Comparison of ENCODE assay signal across 15 cellular contexts in the genomic region with DNA sequence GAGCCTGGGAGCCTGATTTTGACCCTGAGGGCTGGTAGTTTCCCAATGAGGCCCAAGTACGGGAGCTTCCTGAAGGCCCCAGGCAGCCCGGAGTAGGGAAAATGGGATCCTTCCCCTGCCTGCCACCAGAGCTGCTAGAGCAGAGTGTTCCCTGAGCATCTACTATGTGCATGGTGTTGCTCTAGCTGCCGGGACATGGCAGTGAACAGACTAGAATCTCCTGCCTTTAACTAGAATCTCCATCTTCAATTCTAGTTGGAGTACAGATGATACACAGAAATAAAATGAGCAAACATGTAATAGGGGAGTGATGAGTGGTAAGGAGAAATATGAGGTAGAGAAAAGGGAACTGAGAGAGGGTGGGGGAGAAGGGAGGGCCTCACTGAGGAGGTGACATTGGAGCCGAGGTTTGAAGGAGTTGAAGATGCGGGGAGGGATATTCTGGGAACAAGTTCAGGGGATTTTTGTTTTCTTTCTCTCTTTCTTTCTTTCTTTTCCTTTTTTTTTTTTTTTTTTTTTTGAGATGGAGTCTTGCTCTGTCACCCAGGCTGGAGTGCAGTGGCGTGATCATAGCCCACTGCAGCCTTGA. TPM values are rescaled to one million over a fixed set of nuclear protein-coding genes. Genes with fewer than 3 reads are reported as not detected.
DNase-seq lines count a peak whose midpoint lies in the region; ATAC-seq and TF ChIP-seq lines count a peak whose summit lies in the region.
"Had no signal": no experiment of that assay in that cellular context is flagged by ENCODE, and none has a peak within 500 bp of the region (broad histone marks: within the 10 kb centered on the region; RNA-seq: fewer than 3 reads in every experiment).

No MANE protein-coding gene starts in this region.

- ATAC-seq in heart right ventricle (no peak), GM21576 (IDR thresholded peaks at IDR 0.05; ENCODE audit: unreplicated experiment) (peak; percentile 61), HG03342 (IDR thresholded peaks at IDR 0.05; ENCODE audit: unreplicated experiment) (peak; percentile 71)
- peak; percentile 47 for ATAC-seq in stimulated activated naive CD8-positive, alpha-beta T cell treated with anti-CD3 and anti-CD28 coated beads, Interleukin-15, Interleukin-2, amounts not matched to agents 100 U/mL and 50 U/mL, for 24 hours
- ATAC-seq: HCT116 had no signal

- intact Hi-C loops in heart right ventricle (cut with DNase I) = no loop called here

- in situ Hi-C loops in G401 (cut with HindIII; ENCODE audit: low sequenced_read_pairs) = no loop called here

- WGBS in heart right ventricle, 2 donors = 84 to 88% methylated on average over 6 of the region's 6 CpGs

- H3K4me1 ChIP-seq in cardiac muscle cell (ENCODE audit: low read depth) = peaks cover 32% of the 10 kb centered on the region
- H3K4me1 ChIP-seq in heart right ventricle = peaks cover 0 to under 1% (median 0%) of the 10 kb centered on the region in 9 donors
- peaks cover under 1% of the 10 kb centered on the region; the same call in 1 of the 2 replicates for H3K4me1 ChIP-seq in SJCRH30

- no peak for DNase-seq in cardiac muscle cell (ENCODE audit: low read depth in 1 of 2, low spot score in 1 of 2)
- no peak for DNase-seq in heart right ventricle
- no peak for DNase-seq in stimulated activated naive CD8-positive, alpha-beta T cell treated with anti-CD3 and anti-CD28 coated beads, Interleukin-15, Interleukin-2, amounts not matched to agents 100 U/mL and 50 U/mL, for 24 hours
- no peak for DNase-seq in amygdala (lab: John Stamatoyannopoulos, UW)
- no peak for DNase-seq in SJCRH30
- DNase-seq in G401 (ENCODE audit: low spot score) = no peak
- DNase-seq: AML-193, foreskin fibroblast, NCI-H2107, spleen had no signal

- no peaks in the 10 kb centered on the region for H3K36me3 ChIP-seq in cardiac muscle cell
- no peaks in the 10 kb centered on the region for H3K36me3 ChIP-seq in heart right ventricle
- H3K36me3 ChIP-seq in SJCRH30 = no peaks in the 10 kb centered on the region
- H3K36me3 ChIP-seq: neural progenitor cell, spleen had no signal

- H3K4me3 ChIP-seq in cardiac muscle cell (no peak overlapping the region), heart right ventricle (no peak overlapping the region), SJCRH30 (no peak overlapping the region)
- H3K4me3 ChIP-seq: neural progenitor cell, spleen had no signal

- TF ChIP-seq CTCF in cardiac muscle cell (IDR thresholded peaks at IDR 0.05; ENCODE audit: low read depth, low read length) (no peak), heart right ventricle (IDR thresholded peaks at IDR 0.05) (no peak)

- H3K27ac ChIP-seq in cardiac muscle cell (peak overlapping the region; percentile 47), heart right ventricle (no peak overlapping the region), SJCRH30 (no peak overlapping the region)
- H3K27ac ChIP-seq: neural progenitor cell, spleen had no signal

- H3K27me3 ChIP-seq in cardiac muscle cell = no peaks in the 10 kb centered on the region
- H3K27me3 ChIP-seq in heart right ventricle = peaks cover 0 to 41% (median 22%) of the 10 kb centered on the region in 7 donors
- peaks cover 33% of the 10 kb centered on the region for H3K27me3 ChIP-seq in SJCRH30
- H3K27me3 ChIP-seq: neural progenitor cell had no signal

- no peaks in the 10 kb centered on the region for H3K9me3 ChIP-seq in cardiac muscle cell (ENCODE audit: low read depth)
- no peaks in the 10 kb centered on the region for H3K9me3 ChIP-seq in heart right ventricle
- no peaks in the 10 kb centered on the region for H3K9me3 ChIP-seq in SJCRH30 (replicated peaks)
- H3K9me3 ChIP-seq: spleen had no signal

RNA-seq across cellular contexts. Expression of a gene that starts 18.5 kb away (rescaled TPM):
- total RNA-seq in cardiac muscle cell (136 and 321 TPM in 2 replicates), heart right ventricle (10 to 100 TPM in 5 of 10 donors, 1 to 10 TPM in 5; 1.8 to 17.2 (median 8.9) TPM)
- polyA plus RNA-seq in cardiac muscle cell (83.4 and 162 TPM in 2 replicates), heart right ventricle (10 to 100 TPM in 1 of 2 donors, 1 to 10 TPM in 1; 6.9 to 14.1 TPM)
- total RNA-seq in SJCRH30 (2014; rRNA removed; shearing (Covaris generic)) = 0.18 and 0.22 TPM in 2 replicates
- 27.7 and 39.2 TPM in 2 replicates for total RNA-seq in G401 (2014; rRNA removed; shearing (Covaris generic))
- polyA plus RNA-seq: IgD-negative memory B cell had no signal

Comparison
In these comparisons a context has a peak if more than half of its experiments do, and no peak if none do; other contexts are left out.
1. ATAC-seq: peak in GM21576 (single experiment), HG03342 (single experiment) and stimulated activated naive CD8-positive, alpha-beta T cell treated with anti-CD3 and anti-CD28 coated beads, Interleukin-15, Interleukin-2, amounts not matched to agents 100 U/mL and 50 U/mL, for 24 hours (single experiment); none in heart right ventricle (0 of 8).